Comparison of ENCODE assay signal across 24 cellular contexts in genomic region chr12:95462551-95462950, GRCh38.
"Had no signal": no experiment of that assay in that cellular context is flagged by ENCODE, and none has a peak within 500 bp of the region (broad histone marks: within the 10 kb centered on the region; RNA-seq: fewer than 3 reads in every experiment).

No MANE protein-coding gene starts in this region.

- DNase-seq: dermis blood vessel endothelial cell; dorsolateral prefrontal cortex; effector CD4-positive, alpha-beta T cell; effector memory CD4-positive, alpha-beta T cell; foreskin keratinocyte; heart left ventricle; hypothalamus; immature natural killer cell; kidney; kidney glomerular epithelial cell; left colon; left ventricle myocardium inferior; lower lobe of right lung; mesendoderm; midbrain; naive thymus-derived CD4-positive, alpha-beta T cell had no signal

- H3K4me1 ChIP-seq: esophagus muscularis mucosa, foreskin keratinocyte, gastroesophageal sphincter, heart left ventricle, left ventricle myocardium inferior, lower lobe of right lung had no signal

- H3K4me2 ChIP-seq: hepatocyte had no signal

- H3K36me3 ChIP-seq: esophagus muscularis mucosa, gastroesophageal sphincter, heart left ventricle, left ventricle myocardium inferior, lower lobe of right lung had no signal

- H3K4me3 ChIP-seq: coronary artery, dorsolateral prefrontal cortex, esophagus muscularis mucosa, gastroesophageal sphincter, heart left ventricle, hepatocyte, left ventricle myocardium inferior, lower lobe of right lung had no signal

- FAIRE-seq: colon, endothelial cell of umbilical vein, frontal cortex, islet of Langerhans, kidney had no signal

- H3K27ac ChIP-seq: coronary artery, dorsolateral prefrontal cortex, esophagus muscularis mucosa, foreskin keratinocyte, gastroesophageal sphincter, heart left ventricle, hepatocyte, left ventricle myocardium inferior, lower lobe of right lung had no signal

- H3K79me2 ChIP-seq: hepatocyte had no signal

- H3K27me3 ChIP-seq: dorsolateral prefrontal cortex, esophagus muscularis mucosa, foreskin keratinocyte, gastroesophageal sphincter, heart left ventricle, hepatocyte had no signal

- H2AFZ ChIP-seq: hepatocyte had no signal

- ATAC-seq: foreskin keratinocyte; gastroesophageal sphincter; heart left ventricle; left colon; lower lobe of right lung; naive thymus-derived CD4-positive, alpha-beta T cell had no signal
